Comparison of ENCODE assay signal across 2 cellular contexts in the genomic region with DNA sequence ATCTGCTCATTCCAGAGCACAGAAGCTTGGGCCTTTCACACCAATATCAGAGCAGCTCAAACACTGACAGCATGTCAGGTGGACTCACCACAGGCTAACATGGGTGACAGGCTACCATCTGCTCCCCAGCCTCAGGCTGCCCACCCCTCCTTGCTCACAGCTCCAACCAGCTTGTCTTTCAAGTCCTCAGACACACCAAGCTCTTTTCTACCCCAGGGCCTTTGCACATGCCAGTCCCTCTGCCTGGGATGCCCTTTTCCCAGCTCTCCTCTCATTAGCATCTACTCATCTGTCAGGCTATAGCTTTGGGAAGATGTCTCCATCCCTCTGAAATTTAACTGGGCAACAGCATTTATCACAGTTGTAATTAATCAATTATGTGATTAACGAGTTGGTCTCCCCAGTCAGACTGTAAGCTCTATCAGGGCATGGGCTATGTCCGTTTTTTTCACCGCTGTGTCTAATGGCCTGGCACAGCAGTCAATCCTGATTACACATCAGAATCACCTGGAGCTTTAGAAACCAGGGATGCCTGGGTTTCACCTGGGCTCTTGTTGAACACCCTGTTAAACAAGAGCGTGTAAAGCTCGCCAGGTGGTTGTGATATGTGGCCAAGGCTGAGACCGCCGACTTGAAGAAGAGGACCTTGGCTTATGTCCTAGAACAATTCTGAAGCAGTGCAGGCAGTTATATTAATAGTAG.
TF ChIP-seq lines count a peak whose summit lies in the region.

No MANE protein-coding gene starts in this region.

TF ChIP-seq in IMR-90, 13 proteins besides CTCF, POLR2A, EP300 and RAD21:
- TF ChIP-seq SMC3 (IDR thresholded peaks at IDR 0.05; ENCODE audit: low read depth, low read length) (no peak), MXI1 (IDR thresholded peaks at IDR 0.05; ENCODE audit: borderline replicate concordance, low read depth, low read length) (no peak)

TF ChIP-seq in H1, 55 proteins besides CTCF, POLR2A, EP300 and RAD21:
- TF ChIP-seq KDM1A (IDR thresholded peaks at IDR 0.05; ENCODE audit: borderline replicate concordance, low read length) (peak; percentile 80), TBP (IDR thresholded peaks at IDR 0.05; ENCODE audit: low read depth, low read length) (no peak)
TF ChIP-seq in H1: peak in this region for 1.
